23 cellular contexts compared by ENCODE assay signal in genomic region chr4:64780664-64781063, GRCh38.
"Had no signal": no experiment of that assay in that cellular context is flagged by ENCODE, and none has a peak within 500 bp of the region (broad histone marks: within the 10 kb centered on the region; RNA-seq: fewer than 3 reads in every experiment).

No MANE protein-coding gene starts in this region.

- H3K4me1 ChIP-seq: gastrocnemius medialis, uterus had no signal

- ATAC-seq: activated CD8-positive, alpha-beta T cell treated with anti-CD3 and anti-CD28 coated beads for 36 hours; activated naive CD8-positive, alpha-beta T cell treated with anti-CD3 and anti-CD28 coated beads, Interleukin-2, amount 50 U/mL, for 24 hours; activated T-cell treated with anti-CD3 and anti-CD28 coated beads, Interleukin-2, amount 50 U/mL, for 4 hours; esophagus mucosa; gastrocnemius medialis; left lobe of liver; stimulated activated naive CD8-positive, alpha-beta T cell treated with anti-CD3 and anti-CD28 coated beads, Interleukin-15, Interleukin-2, amounts not matched to agents 100 U/mL and 50 U/mL, for 24 hours had no signal

- H3K27ac ChIP-seq: brain microvascular endothelial cell, coronary artery, gastrocnemius medialis, tibial nerve, uterus had no signal

- H3K9me3 ChIP-seq: gastrocnemius medialis, tibial nerve, uterus had no signal

- DNase-seq: activated CD4-positive, alpha-beta T cell treated with anti-CD3 and anti-CD28 coated beads, Interleukin-2, amount 10 ng/mL, durations not matched to agents 24 days and 14 days; activated CD8-positive, alpha-beta T cell treated with anti-CD3 and anti-CD28 coated beads for 36 hours; activated naive CD4-positive, alpha-beta T cell treated with anti-CD3 and anti-CD28 coated beads, Interleukin-2, amount 10 ng/mL, durations not matched to agents 7 days and 5 days; activated naive CD8-positive, alpha-beta T cell treated with anti-CD3 and anti-CD28 coated beads, Interleukin-2, amount 50 U/mL, for 24 hours; activated T-cell treated with anti-CD3 and anti-CD28 coated beads, Interleukin-2, amount 50 U/mL, for 4 hours; anterior cingulate cortex; brain microvascular endothelial cell; gastrocnemius medialis; head of caudate nucleus; midbrain; nucleus accumbens; retina; stimulated activated CD4-positive, alpha-beta T cell treated with anti-CD3 and anti-CD28 coated beads, Interleukin-12 subunit alpha, Interleukin-12 subunit beta, amount 100 ng/mL, for 4 hours; stimulated activated CD4-positive, alpha-beta T cell treated with anti-CD3 and anti-CD28 coated beads, Interleukin-1b, Interleukin-23, amount 100 ng/mL, for 48 hours; stimulated activated naive CD8-positive, alpha-beta T cell treated with anti-CD3 and anti-CD28 coated beads, Interleukin-15, Interleukin-2, amounts not matched to agents 100 U/mL and 50 U/mL, for 24 hours; T-helper 9 cell; uterus had no signal

- H3K27me3 ChIP-seq: brain microvascular endothelial cell, gastrocnemius medialis, tibial nerve, uterus had no signal

- H3K4me3 ChIP-seq: coronary artery, gastrocnemius medialis, tibial nerve, uterus had no signal

- H3K36me3 ChIP-seq: brain microvascular endothelial cell, gastrocnemius medialis, tibial nerve, uterus had no signal

- FAIRE-seq: endometrium, keratinocyte had no signal
